Comparison of ENCODE assay signal across 4 cellular contexts in the genomic region with DNA sequence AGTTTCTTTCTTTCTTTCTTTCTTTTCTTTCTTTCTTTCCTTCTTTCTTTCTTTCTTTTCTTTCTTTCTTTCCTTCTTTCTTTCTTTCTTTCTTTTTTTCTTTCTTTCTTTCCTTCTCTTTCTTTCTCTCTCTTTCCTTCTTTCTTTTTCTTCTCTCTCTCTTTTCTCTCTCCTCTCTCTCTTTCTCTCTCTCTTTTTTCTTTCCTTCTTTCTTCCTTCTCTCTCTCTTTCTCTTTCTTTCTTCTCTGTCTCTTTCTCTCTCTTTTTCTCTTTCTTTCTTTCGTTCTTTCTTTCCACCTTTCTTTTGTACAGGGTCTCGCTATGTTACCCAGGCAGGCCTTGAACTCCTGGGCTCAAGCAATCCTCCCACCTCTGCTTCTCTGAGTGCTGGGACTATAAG. TPM values are rescaled to one million over a fixed set of nuclear protein-coding genes. Genes with fewer than 3 reads are reported as not detected.
"Had no signal": no experiment of that assay in that cellular context is flagged by ENCODE, and none has a peak within 500 bp of the region (broad histone marks: within the 10 kb centered on the region; RNA-seq: fewer than 3 reads in every experiment).

No MANE protein-coding gene starts in this region.

RNA-seq across cellular contexts. Expression of gene CLEC19A, which starts 35.7 kb away (rescaled TPM):
- total RNA-seq: GM23248, GM23338, H9, HFFc6 had no signal
- polyA plus RNA-seq: GM23248, GM23338 had no signal
